14 cellular contexts compared by ENCODE assay signal in genomic region chr18:75276813-75277628, GRCh38.
DNase-seq lines count a peak whose midpoint lies in the region; ATAC-seq and TF ChIP-seq lines count a peak whose summit lies in the region.
"Had no signal": no experiment of that assay in that cellular context is flagged by ENCODE, and none has a peak within 500 bp of the region (broad histone marks: within the 10 kb centered on the region; RNA-seq: fewer than 3 reads in every experiment).

No MANE protein-coding gene starts in this region.

- no peak overlapping the region for H4K91ac ChIP-seq in IMR-90 (ENCODE audit: insufficient read depth, low read depth, low read length)

- H3K4me2 ChIP-seq in IMR-90 (ENCODE audit: low read depth, low read length) (no peak overlapping the region), osteoblast (ENCODE audit: insufficient read depth, low read length) (no peak overlapping the region)

- H3K4me3 Mint-ChIP-seq in activated CD4-positive, alpha-beta T cell treated with anti-CD3 and anti-CD28 coated beads, Interleukin-2, amount 10 ng/mL, durations not matched to agents 24 days and 14 days = no peak overlapping the region
- H3K4me3 Mint-ChIP-seq in central memory CD8-positive, alpha-beta T cell = peak overlapping the region; percentile 13
- H3K4me3 Mint-ChIP-seq: stimulated activated naive B cell treated with anti-CD40 and anti-IgM and Interleukin-4, amounts not matched to agents 10 μg/mL and 1 μg/mL and 100 μg/mL, for 72 hours had no signal

- 93% methylated on average over 3 of the region's 16 CpGs; no CpG with 5 or more reads in 1 of the 2 experiments for WGBS in IMR-90 (ENCODE audit: extremely low coverage in 2 of 2, insufficient read length in 1 of 2), 2 experiments

- intact Hi-C loops in activated CD4-positive, alpha-beta T cell treated with anti-CD3 and anti-CD28 coated beads, Interleukin-2, amount 10 ng/mL, durations not matched to agents 24 days and 14 days (cut with micrococcal nuclease) = no loop called here
- intact Hi-C loops in IMR-90 (cut with micrococcal nuclease) = no loop called here

- no peaks in the 10 kb centered on the region for H3K9me3 Mint-ChIP-seq in activated CD4-positive, alpha-beta T cell treated with anti-CD3 and anti-CD28 coated beads, Interleukin-2, amount 10 ng/mL, durations not matched to agents 24 days and 14 days
- H3K9me3 Mint-ChIP-seq in central memory CD8-positive, alpha-beta T cell = no peaks in the 10 kb centered on the region
- H3K9me3 Mint-ChIP-seq: naive B cell; stimulated activated naive B cell treated with anti-CD40 and anti-IgM and Interleukin-4, amounts not matched to agents 10 μg/mL and 1 μg/mL and 100 μg/mL, for 72 hours had no signal

- H4K20me1 ChIP-seq in IMR-90 (ENCODE audit: insufficient read depth, low read length) (no peaks in the 10 kb centered on the region; the same call in 1 of the 2 replicates), osteoblast (ENCODE audit: insufficient read depth, low read length) (peaks cover 11% of the 10 kb centered on the region)

- no peak for TF ChIP-seq POLR2A in IMR-90 (IDR thresholded peaks at IDR 0.05; ENCODE audit: low read depth, low read length)

- H4K8ac ChIP-seq in IMR-90 (ENCODE audit: low read depth in 2 of 2, low read length in 2 of 2) = no peak overlapping the region

- TF ChIP-seq RAD21 in IMR-90 (IDR thresholded peaks at IDR 0.05; ENCODE audit: low read length) = 0 out of 2 replicates have a peak, but pooled peaks have one; percentile 2

- BruUV-seq in IMR-90 (replicated peaks; lab: Mats Ljungman, UMichigan) = no TSS peak

- dilution Hi-C loops in IMR-90 (cut with HindIII; ENCODE audit: low sequenced_read_pairs, unreplicated experiment) = no loop called here

- peaks cover 24 to 47% of the 10 kb centered on the region in 2 experiments for H3K79me1 ChIP-seq in IMR-90 (ENCODE audit: low read depth in 1 of 2, low read length in 2 of 2)

- POLR2A ChIA-PET in IMR-90 (lab: Charles Lee; ENCODE audit: unreplicated experiment) = no interaction called here

- H2AK5ac ChIP-seq in IMR-90 (ENCODE audit: low read depth, low read length) = no peak overlapping the region

- H2AFZ ChIP-seq in IMR-90 (replicated peaks; ENCODE audit: low read length, poor library complexity) = no peak overlapping the region
- H2AFZ ChIP-seq in osteoblast (ENCODE audit: low read length) = peak overlapping the region; percentile 23

- no peak overlapping the region for H4K5ac ChIP-seq in IMR-90 (ENCODE audit: low read depth, low read length)

- H3K56ac ChIP-seq in IMR-90 (ENCODE audit: extremely low read depth, insufficient read depth, low read length) = no peak overlapping the region

- H3K4me1 ChIP-seq in IMR-90 (ENCODE audit: control insufficient read depth, insufficient read depth, low read length) = 0 out of 2 replicates have a peak, but pooled peaks cover 1% of the 10 kb centered on the region
- H3K4me1 ChIP-seq in osteoblast (ENCODE audit: insufficient read depth, low read length) = peaks cover 6% of the 10 kb centered on the region

- peaks cover 14% of the 10 kb centered on the region for H3K9me1 ChIP-seq in IMR-90 (ENCODE audit: insufficient read depth, low read length)

- H3K4me3 ChIP-seq in IMR-90 (ENCODE audit: insufficient read depth, low read depth, low read length) (no peak overlapping the region), osteoblast (ENCODE audit: insufficient read depth, low read length) (no peak overlapping the region)

- no peaks in the 10 kb centered on the region for H3K36me3 Mint-ChIP-seq in activated CD4-positive, alpha-beta T cell treated with anti-CD3 and anti-CD28 coated beads, Interleukin-2, amount 10 ng/mL, durations not matched to agents 24 days and 14 days (ENCODE audit: low read depth)
- H3K36me3 Mint-ChIP-seq in central memory CD8-positive, alpha-beta T cell (ENCODE audit: insufficient read depth) = no peaks in the 10 kb centered on the region
- H3K36me3 Mint-ChIP-seq: naive B cell had no signal

- H2BK15ac ChIP-seq in IMR-90 (ENCODE audit: low read depth, low read length) = no peak overlapping the region

- peak overlapping the region; percentile 9 for H2AK9ac ChIP-seq in IMR-90 (replicated peaks; ENCODE audit: low read depth, low read length, poor library complexity)

- H3K14ac ChIP-seq in IMR-90 (replicated peaks; ENCODE audit: low read depth, low read length) = peak overlapping the region; percentile 10; the same call in 1 of the 2 replicates

- peak overlapping the region; percentile 62 for H3K27ac Mint-ChIP-seq in activated CD4-positive, alpha-beta T cell treated with anti-CD3 and anti-CD28 coated beads, Interleukin-2, amount 10 ng/mL, durations not matched to agents 24 days and 14 days
- peak overlapping the region; percentile 49 for H3K27ac Mint-ChIP-seq in central memory CD8-positive, alpha-beta T cell (ENCODE audit: low read depth)
- H3K27ac Mint-ChIP-seq: stimulated activated naive B cell treated with anti-CD40 and anti-IgM and Interleukin-4, amounts not matched to agents 10 μg/mL and 1 μg/mL and 100 μg/mL, for 72 hours had no signal

- no peak overlapping the region for H2BK120ac ChIP-seq in IMR-90 (ENCODE audit: low read depth, low read length)

- H3K4ac ChIP-seq in IMR-90 (ENCODE audit: low read depth, low read length) = no peak overlapping the region

- no peak for DNase-seq in activated CD4-positive, alpha-beta T cell treated with anti-CD3 and anti-CD28 coated beads, Interleukin-2, amount 10 ng/mL, durations not matched to agents 24 days and 14 days
- DNase-seq in activated CD4-positive, alpha-beta T cell treated with anti-CD3 and anti-CD28 coated beads, Interleukin-2, amount 50 U/mL, for 4 hours = no peak
- DNase-seq in IMR-90 (peak; percentile 73), osteoblast (ENCODE audit: insufficient read length, low spot score, missing footprints) (peak; percentile 84), LoVo (ENCODE audit: low spot score) (no peak)
- DNase-seq in central memory CD8-positive, alpha-beta T cell (ENCODE audit: low spot score in 2 of 2) = no peak
- DNase-seq: ACHN; Karpas-422; naive B cell; stimulated activated CD4-positive, alpha-beta T cell treated with anti-CD3 and anti-CD28 coated beads, Interleukin-12 subunit alpha, Interleukin-12 subunit beta, amount 100 ng/mL, for 4 hours; stimulated activated naive B cell treated with anti-CD40 and anti-IgM and Interleukin-4, amounts not matched to agents 10 μg/mL and 1 μg/mL and 100 μg/mL, for 72 hours had no signal

- TF ChIP-seq CTCF in IMR-90 (conservative IDR thresholded peaks at IDR 0.05; ENCODE audit: low read depth, low read length) (no peak), osteoblast (IDR thresholded peaks at IDR 0.05; ENCODE audit: extremely low read depth, low read depth, low read length) (no peak)

- peak overlapping the region; percentile 42; the same call in 1 of the 2 replicates for H3K23ac ChIP-seq in IMR-90 (ENCODE audit: low read depth, low read length)

- peak; percentile 72 for ATAC-seq in IMR-90 (ENCODE audit: low read depth)
- no peak for ATAC-seq in central memory CD8-positive, alpha-beta T cell (replicated peaks; ENCODE audit: extremely low read depth, poor library complexity, severe bottlenecking)
- ATAC-seq in GM18502 (IDR thresholded peaks at IDR 0.05; ENCODE audit: poor library complexity, unreplicated experiment) = no peak
- no peak for ATAC-seq in GM19324 (IDR thresholded peaks at IDR 0.05; ENCODE audit: low FRiP score, unreplicated experiment)
- ATAC-seq: Right ventricle myocardium inferior; stimulated activated naive B cell treated with anti-CD40 and anti-IgM and Interleukin-4, amounts not matched to agents 10 μg/mL and 1 μg/mL and 100 μg/mL, for 72 hours had no signal

- no peak overlapping the region for H3K9ac ChIP-seq in IMR-90 (ENCODE audit: low read depth, low read length)

- no peak overlapping the region for H2BK20ac ChIP-seq in IMR-90 (ENCODE audit: low read depth, low read length)

- no peaks in the 10 kb centered on the region for H3K27me3 ChIP-seq in IMR-90 (ENCODE audit: control insufficient read depth, insufficient read depth, low read length)
- no peaks in the 10 kb centered on the region for H3K27me3 ChIP-seq in osteoblast (ENCODE audit: insufficient read depth, low read length)

- H3K9me3 ChIP-seq in IMR-90 (ENCODE audit: control insufficient read depth, insufficient read depth, low read length) (no peaks in the 10 kb centered on the region), osteoblast (ENCODE audit: low read depth, low read length) (no peaks in the 10 kb centered on the region)

- peaks cover 2% of the 10 kb centered on the region for H3K79me2 ChIP-seq in osteoblast (ENCODE audit: insufficient read depth, low read length)

- H3K18ac ChIP-seq in IMR-90 (ENCODE audit: low read depth, low read length) = no peak overlapping the region

- H3K27me3 Mint-ChIP-seq in activated CD4-positive, alpha-beta T cell treated with anti-CD3 and anti-CD28 coated beads, Interleukin-2, amount 10 ng/mL, durations not matched to agents 24 days and 14 days = no peaks in the 10 kb centered on the region
- H3K27me3 Mint-ChIP-seq in central memory CD8-positive, alpha-beta T cell = no peaks in the 10 kb centered on the region
- H3K27me3 Mint-ChIP-seq: naive B cell; stimulated activated naive B cell treated with anti-CD40 and anti-IgM and Interleukin-4, amounts not matched to agents 10 μg/mL and 1 μg/mL and 100 μg/mL, for 72 hours had no signal

- no peak overlapping the region for H2BK5ac ChIP-seq in IMR-90 (ENCODE audit: low read depth, low read length, poor library complexity, severe bottlenecking)

- in situ Hi-C loops in IMR-90 (cut with MboI; ENCODE audit: low sequenced_read_pairs) = no loop called here

- H3K36me3 ChIP-seq in IMR-90 (ENCODE audit: control insufficient read depth, insufficient read depth, low read length) (no peaks in the 10 kb centered on the region), osteoblast (ENCODE audit: insufficient read depth, low read length) (no peaks in the 10 kb centered on the region)

- H3K4me1 Mint-ChIP-seq in activated CD4-positive, alpha-beta T cell treated with anti-CD3 and anti-CD28 coated beads, Interleukin-2, amount 10 ng/mL, durations not matched to agents 24 days and 14 days = peaks cover 12% of the 10 kb centered on the region
- H3K4me1 Mint-ChIP-seq in central memory CD8-positive, alpha-beta T cell = peaks cover 70% of the 10 kb centered on the region

- CTCF ChIA-PET in IMR-90 (lab: Yijun Ruan, JAX) = no interaction called here

- H3K27ac ChIP-seq in IMR-90 (ENCODE audit: insufficient read depth, low read length) (no peak overlapping the region), osteoblast (ENCODE audit: low read depth, low read length) (no peak overlapping the region)

TF ChIP-seq in IMR-90, 13 proteins besides CTCF, POLR2A, EP300 and RAD21 (continues in another document):
- no peak for TF ChIP-seq CEBPB (IDR thresholded peaks at IDR 0.05; ENCODE audit: low read depth, low read length)
- no peak for TF ChIP-seq MAFK (IDR thresholded peaks at IDR 0.05; ENCODE audit: low read depth, low read length)
- no peak for TF ChIP-seq MAZ (IDR thresholded peaks at IDR 0.05; ENCODE audit: borderline replicate concordance, low read depth, low read length)
- no peak for TF ChIP-seq MXI1 (IDR thresholded peaks at IDR 0.05; ENCODE audit: borderline replicate concordance, low read depth, low read length)

Comparison
In these comparisons a context has a peak if more than half of its experiments do, and no peak if none do; other contexts are left out.
1. DNase-seq: peak in IMR-90 (single experiment) and osteoblast (single experiment); none in activated CD4-positive, alpha-beta T cell treated with anti-CD3 and anti-CD28 coated beads, Interleukin-2, amount 10 ng/mL, durations not matched to agents 24 days and 14 days (single experiment), activated CD4-positive, alpha-beta T cell treated with anti-CD3 and anti-CD28 coated beads, Interleukin-2, amount 50 U/mL, for 4 hours (0 of 2), central memory CD8-positive, alpha-beta T cell (0 of 2) and LoVo (single experiment).